In the genomic region with DNA sequence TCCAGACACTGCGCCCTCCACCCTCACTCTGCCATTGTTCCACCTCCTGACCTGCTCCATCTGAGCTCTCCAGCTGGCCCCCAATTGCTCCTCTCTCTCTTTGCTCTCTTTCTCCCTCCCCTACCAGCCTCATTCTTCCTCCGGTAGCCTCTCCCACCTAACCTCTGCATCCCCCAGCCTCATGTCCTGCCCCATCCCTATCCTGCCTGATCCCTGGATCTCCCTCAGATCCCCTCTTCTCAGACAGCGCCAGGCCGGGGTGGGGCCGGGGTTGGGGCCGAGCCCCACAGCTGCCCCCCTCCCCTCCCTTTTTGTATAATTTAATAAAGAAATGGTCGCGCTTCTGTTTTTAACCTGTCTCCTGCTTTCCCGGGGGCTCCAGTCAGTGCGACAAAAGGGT, we compare ENCODE assay signal across 1 cellular context.
TF ChIP-seq lines count a peak whose summit lies in the region.

No MANE protein-coding gene starts in this region.

TF ChIP-seq in liver, 16 proteins besides CTCF, POLR2A, EP300 and RAD21 (continued from another document):
- TF ChIP-seq, protein P1, sequence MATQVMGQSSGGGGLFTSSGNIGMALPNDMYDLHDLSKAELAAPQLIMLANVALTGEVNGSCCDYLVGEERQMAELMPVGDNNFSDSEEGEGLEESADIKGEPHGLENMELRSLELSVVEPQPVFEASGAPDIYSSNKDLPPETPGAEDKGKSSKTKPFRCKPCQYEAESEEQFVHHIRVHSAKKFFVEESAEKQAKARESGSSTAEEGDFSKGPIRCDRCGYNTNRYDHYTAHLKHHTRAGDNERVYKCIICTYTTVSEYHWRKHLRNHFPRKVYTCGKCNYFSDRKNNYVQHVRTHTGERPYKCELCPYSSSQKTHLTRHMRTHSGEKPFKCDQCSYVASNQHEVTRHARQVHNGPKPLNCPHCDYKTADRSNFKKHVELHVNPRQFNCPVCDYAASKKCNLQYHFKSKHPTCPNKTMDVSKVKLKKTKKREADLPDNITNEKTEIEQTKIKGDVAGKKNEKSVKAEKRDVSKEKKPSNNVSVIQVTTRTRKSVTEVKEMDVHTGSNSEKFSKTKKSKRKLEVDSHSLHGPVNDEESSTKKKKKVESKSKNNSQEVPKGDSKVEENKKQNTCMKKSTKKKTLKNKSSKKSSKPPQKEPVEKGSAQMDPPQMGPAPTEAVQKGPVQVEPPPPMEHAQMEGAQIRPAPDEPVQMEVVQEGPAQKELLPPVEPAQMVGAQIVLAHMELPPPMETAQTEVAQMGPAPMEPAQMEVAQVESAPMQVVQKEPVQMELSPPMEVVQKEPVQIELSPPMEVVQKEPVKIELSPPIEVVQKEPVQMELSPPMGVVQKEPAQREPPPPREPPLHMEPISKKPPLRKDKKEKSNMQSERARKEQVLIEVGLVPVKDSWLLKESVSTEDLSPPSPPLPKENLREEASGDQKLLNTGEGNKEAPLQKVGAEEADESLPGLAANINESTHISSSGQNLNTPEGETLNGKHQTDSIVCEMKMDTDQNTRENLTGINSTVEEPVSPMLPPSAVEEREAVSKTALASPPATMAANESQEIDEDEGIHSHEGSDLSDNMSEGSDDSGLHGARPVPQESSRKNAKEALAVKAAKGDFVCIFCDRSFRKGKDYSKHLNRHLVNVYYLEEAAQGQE (IDR thresholded peaks at IDR 0.05) = no peak
- no peak for TF ChIP-seq ZBTB33 (IDR thresholded peaks at IDR 0.05)
- no peak for TF ChIP-seq ATF3 (IDR thresholded peaks at IDR 0.05)
- no peak for TF ChIP-seq JUND (IDR thresholded peaks at IDR 0.05)
- no peak for TF ChIP-seq FOXA1 (IDR thresholded peaks at IDR 0.05)
- TF ChIP-seq FOXA2 (IDR thresholded peaks at IDR 0.05) = no peak
- no peak for TF ChIP-seq TAF1 (conservative IDR thresholded peaks at IDR 0.05)
- TF ChIP-seq YY1 (IDR thresholded peaks at IDR 0.05) = no peak
- TF ChIP-seq HNF4G (IDR thresholded peaks at IDR 0.05) = no peak
- TF ChIP-seq, protein P2, sequence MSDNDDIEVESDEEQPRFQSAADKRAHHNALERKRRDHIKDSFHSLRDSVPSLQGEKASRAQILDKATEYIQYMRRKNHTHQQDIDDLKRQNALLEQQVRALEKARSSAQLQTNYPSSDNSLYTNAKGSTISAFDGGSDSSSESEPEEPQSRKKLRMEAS (IDR thresholded peaks at IDR 0.05) = no peak
- no peak for TF ChIP-seq RXRA (IDR thresholded peaks at IDR 0.05)
- TF ChIP-seq SP1 (IDR thresholded peaks at IDR 0.05) = no peak
